ENCODE assay signal across 13 cellular contexts in genomic region chr12:120678572-120678971, GRCh38. TPM values are rescaled to one million over a fixed set of nuclear protein-coding genes. Genes with fewer than 3 reads are reported as not detected.
DNase-seq lines count a peak whose midpoint lies in the region; ATAC-seq and TF ChIP-seq lines count a peak whose summit lies in the region.
"Had no signal": no experiment of that assay in that cellular context is flagged by ENCODE, and none has a peak within 500 bp of the region (broad histone marks: within the 10 kb centered on the region; RNA-seq: fewer than 3 reads in every experiment).

No MANE protein-coding gene starts in this region.

- peaks cover 33% of the 10 kb centered on the region for H3K4me1 Mint-ChIP-seq in activated CD8-positive, alpha-beta T cell treated with anti-CD3 and anti-CD28 coated beads, Interleukin-2, amount 10 ng/mL, durations not matched to agents 7 days and 5 days (ENCODE audit: low read depth)
- peaks cover 14% of the 10 kb centered on the region for H3K4me1 Mint-ChIP-seq in stimulated activated naive CD8-positive, alpha-beta T cell treated with anti-CD3 and anti-CD28 coated beads, Interleukin-15, Interleukin-2, amounts not matched to agents 100 ng/mL and 50 ng/mL, for 24 hours (ENCODE audit: low read depth)

- POLR2A ChIA-PET in activated CD8-positive, alpha-beta T cell treated with anti-CD3 and anti-CD28 coated beads, Interleukin-2, amount 10 ng/mL, durations not matched to agents 7 days and 5 days (lab: Charles Lee), result interaction anchor here (1.5 kb wide), 1 partner anchor 8 kb away, joined by 3 read pairs; the partner anchor contains the start of gene MLEC

- no peaks in the 10 kb centered on the region for H3K36me3 ChIP-seq in heart right ventricle
- H3K36me3 ChIP-seq in esophagus muscularis mucosa, result no peaks in the 10 kb centered on the region
- H3K36me3 ChIP-seq: brain microvascular endothelial cell had no signal

- peaks cover 0 to 26% (median 12%) of the 10 kb centered on the region in 9 donors for H3K4me1 ChIP-seq in heart right ventricle
- peaks cover 0 to 5% (median 2%) of the 10 kb centered on the region in 4 donors for H3K4me1 ChIP-seq in esophagus muscularis mucosa

- peak overlapping the region; percentile 77 for H3K27ac Mint-ChIP-seq in activated CD8-positive, alpha-beta T cell treated with anti-CD3 and anti-CD28 coated beads, Interleukin-2, amount 10 ng/mL, durations not matched to agents 7 days and 5 days
- H3K27ac Mint-ChIP-seq in stimulated activated naive CD8-positive, alpha-beta T cell treated with anti-CD3 and anti-CD28 coated beads, Interleukin-15, Interleukin-2, amounts not matched to agents 100 ng/mL and 50 ng/mL, for 24 hours, result peak overlapping the region; percentile 65
- H3K27ac Mint-ChIP-seq: naive thymus-derived CD8-positive, alpha-beta T cell had no signal

- H3K27me3 Mint-ChIP-seq in activated CD8-positive, alpha-beta T cell treated with anti-CD3 and anti-CD28 coated beads, Interleukin-2, amount 10 ng/mL, durations not matched to agents 7 days and 5 days (ENCODE audit: low read depth), result peaks cover 4% of the 10 kb centered on the region
- no peaks in the 10 kb centered on the region for H3K27me3 Mint-ChIP-seq in stimulated activated naive CD8-positive, alpha-beta T cell treated with anti-CD3 and anti-CD28 coated beads, Interleukin-15, Interleukin-2, amounts not matched to agents 100 ng/mL and 50 ng/mL, for 24 hours

- no peaks in the 10 kb centered on the region for H3K36me3 Mint-ChIP-seq in activated CD8-positive, alpha-beta T cell treated with anti-CD3 and anti-CD28 coated beads, Interleukin-2, amount 10 ng/mL, durations not matched to agents 7 days and 5 days (ENCODE audit: low read depth)
- H3K36me3 Mint-ChIP-seq in stimulated activated naive CD8-positive, alpha-beta T cell treated with anti-CD3 and anti-CD28 coated beads, Interleukin-15, Interleukin-2, amounts not matched to agents 100 ng/mL and 50 ng/mL, for 24 hours (ENCODE audit: low read depth), result no peaks in the 10 kb centered on the region
- H3K36me3 Mint-ChIP-seq: CD4-positive, alpha-beta memory T cell; naive thymus-derived CD8-positive, alpha-beta T cell had no signal

- TF ChIP-seq EP300 in esophagus muscularis mucosa (IDR thresholded peaks at IDR 0.05), result no peak

- ATAC-seq in heart right ventricle, result peak in 2 of 8 donors; percentile 2 to 20
- ATAC-seq in Right ventricle myocardium superior (ENCODE audit: poor library complexity), result no peak
- ATAC-seq in HG03108 (IDR thresholded peaks at IDR 0.05; ENCODE audit: unreplicated experiment), result peak; percentile 9
- no peak for ATAC-seq in activated CD8-positive, alpha-beta T cell treated with anti-CD3 and anti-CD28 coated beads, Interleukin-2, amount 10 ng/mL, durations not matched to agents 7 days and 5 days
- ATAC-seq: naive thymus-derived CD8-positive, alpha-beta T cell had no signal

- H3K4me3 Mint-ChIP-seq in activated CD8-positive, alpha-beta T cell treated with anti-CD3 and anti-CD28 coated beads, Interleukin-2, amount 10 ng/mL, durations not matched to agents 7 days and 5 days, result no peak overlapping the region
- no peak overlapping the region for H3K4me3 Mint-ChIP-seq in stimulated activated naive CD8-positive, alpha-beta T cell treated with anti-CD3 and anti-CD28 coated beads, Interleukin-15, Interleukin-2, amounts not matched to agents 100 ng/mL and 50 ng/mL, for 24 hours
- H3K4me3 Mint-ChIP-seq: naive thymus-derived CD8-positive, alpha-beta T cell had no signal

- DNase-seq in heart right ventricle (no peak), Right ventricle myocardium superior (no peak), esophagus muscularis mucosa (ENCODE audit: extremely low spot score) (no peak), NCI-H1436 treated with DMSO at 0.1 percent for 48 hours (lab: John Stamatoyannopoulos, UW) (no peak), NCI-H446 treated with DMSO at 0.1 percent for 48 hours (lab: John Stamatoyannopoulos, UW) (no peak)
- peak; percentile 36 for DNase-seq in activated CD8-positive, alpha-beta T cell treated with anti-CD3 and anti-CD28 coated beads, Interleukin-2, amount 10 ng/mL, durations not matched to agents 7 days and 5 days
- DNase-seq: activated CD8-positive, alpha-beta memory T cell treated with anti-CD3 and anti-CD28 coated beads for 24 hours; brain microvascular endothelial cell; CD4-positive, alpha-beta memory T cell; naive thymus-derived CD8-positive, alpha-beta T cell; stimulated activated CD4-positive, alpha-beta T cell treated with anti-CD3 and anti-CD28 coated beads, Interleukin-12 subunit alpha, Interleukin-12 subunit beta, amount 100 ng/mL, for 4 hours had no signal

- no peak overlapping the region for H3K4me3 ChIP-seq in heart right ventricle
- H3K4me3 ChIP-seq in esophagus muscularis mucosa, result no peak overlapping the region

- intact Hi-C loops in heart right ventricle (cut with DNase I), result loop anchor here in 1 of 10 donors (1.0 kb wide), 1 partner anchor 20 kb away; no protein-coding TSS in a partner anchor
- intact Hi-C loops in Right ventricle myocardium superior (cut with DNase I), result no loop called here
- intact Hi-C loops in esophagus muscularis mucosa (cut with DNase I), result no loop called here

- H3K27ac ChIP-seq in heart right ventricle (peak overlapping the region in 9 of 10 donors; percentile 41 to 85 (median 79)), esophagus muscularis mucosa (replicated peaks in 1 of 4) (peak overlapping the region in 1 of 4 donors; percentile 48)
- H3K27ac ChIP-seq: brain microvascular endothelial cell had no signal

- TF ChIP-seq POLR2A in esophagus muscularis mucosa (IDR thresholded peaks at IDR 0.05; ENCODE audit: low read depth), result no peak

- no peak for TF ChIP-seq CTCF in heart right ventricle (IDR thresholded peaks at IDR 0.05)
- no peak for TF ChIP-seq CTCF in esophagus muscularis mucosa (IDR thresholded peaks at IDR 0.05)

- WGBS in heart right ventricle, 2 donors, result 71 to 72% methylated on average over 8 of the region's 8 CpGs
- WGBS in esophagus muscularis mucosa, result 75% methylated on average over 8 of the region's 8 CpGs

- H3K27me3 ChIP-seq in heart right ventricle (no peaks in the 10 kb centered on the region), esophagus muscularis mucosa (no peaks in the 10 kb centered on the region)
- H3K27me3 ChIP-seq: brain microvascular endothelial cell had no signal

- CTCF ChIA-PET in activated CD8-positive, alpha-beta T cell treated with anti-CD3 and anti-CD28 coated beads, Interleukin-2, amount 10 ng/mL, durations not matched to agents 7 days and 5 days (lab: Charles Lee), result interaction anchor here (0.6 to 8.9 kb wide), 4 partner anchors 11 to 98 kb away, joined by 3 to 63 read pairs (median 9); no protein-coding TSS in a partner anchor

- H3K9me3 Mint-ChIP-seq in activated CD8-positive, alpha-beta T cell treated with anti-CD3 and anti-CD28 coated beads, Interleukin-2, amount 10 ng/mL, durations not matched to agents 7 days and 5 days (ENCODE audit: insufficient read depth), result no peaks in the 10 kb centered on the region
- no peaks in the 10 kb centered on the region for H3K9me3 Mint-ChIP-seq in stimulated activated naive CD8-positive, alpha-beta T cell treated with anti-CD3 and anti-CD28 coated beads, Interleukin-15, Interleukin-2, amounts not matched to agents 100 ng/mL and 50 ng/mL, for 24 hours
- H3K9me3 Mint-ChIP-seq: CD4-positive, alpha-beta memory T cell; naive thymus-derived CD8-positive, alpha-beta T cell had no signal

- H3K9me3 ChIP-seq in heart right ventricle (no peaks in the 10 kb centered on the region), esophagus muscularis mucosa (no peaks in the 10 kb centered on the region)

RNA-seq across cellular contexts. Expression of gene MLEC, which starts 8.4 kb away (rescaled TPM):
- total RNA-seq in heart right ventricle, result 100 to 1,000 TPM in 8 of 10 donors, 10 to 100 TPM in 2; 95.1 to 179 (median 118) TPM
- 10 to 100 TPM; 35.3 to 59.2 TPM for polyA plus RNA-seq in heart right ventricle
- 125 TPM for total RNA-seq in Right ventricle myocardium superior
- 100 to 1,000 TPM in 1 of 2 experiments, 10 to 100 TPM in 1; 95.0 to 102 TPM for total RNA-seq in activated CD8-positive, alpha-beta T cell treated with anti-CD3 and anti-CD28 coated beads, Interleukin-2, amount 10 ng/mL, durations not matched to agents 7 days and 5 days
- total RNA-seq in esophagus muscularis mucosa, result 10 to 100 TPM; 37.8 to 55.5 (median 46.3) TPM

RNA-seq across cellular contexts. Expression of gene UNC119B, which starts 31.7 kb away (rescaled TPM):
- 10 to 100 TPM in 5 of 10 donors, 1 to 10 TPM in 5; 5.9 to 15.4 (median 9.6) TPM for total RNA-seq in heart right ventricle
- 1 to 10 TPM; 5.0 to 9.5 TPM for polyA plus RNA-seq in heart right ventricle
- 13.4 TPM for total RNA-seq in Right ventricle myocardium superior
- total RNA-seq in activated CD8-positive, alpha-beta T cell treated with anti-CD3 and anti-CD28 coated beads, Interleukin-2, amount 10 ng/mL, durations not matched to agents 7 days and 5 days, result 10 to 100 TPM; 18.5 to 18.9 TPM
- total RNA-seq in esophagus muscularis mucosa, result 10 to 100 TPM; 20.0 to 30.8 (median 28.5) TPM

RNA-seq across cellular contexts. Expression of gene CABP1, which starts 38.1 kb away (rescaled TPM):
- total RNA-seq in heart right ventricle (1 to 10 TPM; 1.3 to 8.7 (median 3.0) TPM), Right ventricle myocardium superior (6.5 TPM), esophagus muscularis mucosa (1 to 10 TPM in 3 of 4 donors, not detected in 1; 1.8 to 2.5 (median 2.5) TPM)
- polyA plus RNA-seq in heart right ventricle, result 10 to 100 TPM in 1 of 2 donors, 1 to 10 TPM in 1; 3.3 to 12.0 TPM
- total RNA-seq in activated CD8-positive, alpha-beta T cell treated with anti-CD3 and anti-CD28 coated beads, Interleukin-2, amount 10 ng/mL, durations not matched to agents 7 days and 5 days, result under 1 TPM in 1 of 2 experiments, not detected in 1; 0.34 TPM
- total RNA-seq: CD4-positive, alpha-beta memory T cell had no signal
- polyA plus RNA-seq: CD4-positive, alpha-beta memory T cell; naive thymus-derived CD8-positive, alpha-beta T cell had no signal

RNA-seq across cellular contexts. Expression of gene ACADS, which starts 47.1 kb away (rescaled TPM):
- total RNA-seq in heart right ventricle (100 to 1,000 TPM in 1 of 10 donors, 10 to 100 TPM in 9; 67.0 to 119 (median 77.9) TPM), Right ventricle myocardium superior (113 TPM), esophagus muscularis mucosa (10 to 100 TPM; 31.6 to 64.2 (median 46.0) TPM)
- polyA plus RNA-seq in heart right ventricle, result 10 to 100 TPM; 64.4 to 69.0 TPM
- 10 to 100 TPM; 18.6 to 19.1 TPM for total RNA-seq in activated CD8-positive, alpha-beta T cell treated with anti-CD3 and anti-CD28 coated beads, Interleukin-2, amount 10 ng/mL, durations not matched to agents 7 days and 5 days
